In genomic region chr3:123907720-123908119, GRCh38 we compare ENCODE assay signal across 3 cellular contexts.
TF ChIP-seq lines count a peak whose summit lies in the region.

No MANE protein-coding gene starts in this region.

TF ChIP-seq in SK-N-SH, 30 proteins besides CTCF, POLR2A, EP300 and RAD21:
- TF ChIP-seq POLR2AphosphoS5 (IDR thresholded peaks at IDR 0.05; ENCODE audit: low read depth, low read length) = no peak
- TF ChIP-seq SMC3 (IDR thresholded peaks at IDR 0.05; ENCODE audit: low read depth, low read length) = no peak
- TF ChIP-seq MAX (IDR thresholded peaks at IDR 0.05; ENCODE audit: low read depth) = no peak
- no peak for TF ChIP-seq FOXJ3 (CRISPR knock-in tag; IDR thresholded peaks at IDR 0.05)
- no peak for TF ChIP-seq FOXM1 (IDR thresholded peaks at IDR 0.05; ENCODE audit: low read depth)
- TF ChIP-seq USF2 (IDR thresholded peaks at IDR 0.05; ENCODE audit: borderline replicate concordance, low read depth, low read length) = no peak
- TF ChIP-seq GATA2 (CRISPR knock-in tag; IDR thresholded peaks at IDR 0.05) = no peak
- no peak for TF ChIP-seq RFX5 (IDR thresholded peaks at IDR 0.05; ENCODE audit: low read length)
- TF ChIP-seq SIN3A (IDR thresholded peaks at IDR 0.05; ENCODE audit: borderline replicate concordance, low read depth, low read length) = no peak
- TF ChIP-seq TEAD4 (IDR thresholded peaks at IDR 0.05; ENCODE audit: borderline replicate concordance, insufficient read depth) = no peak
- TF ChIP-seq GABPA (IDR thresholded peaks at IDR 0.05; ENCODE audit: low read depth) = no peak
- TF ChIP-seq NRF1 (IDR thresholded peaks at IDR 0.05; ENCODE audit: low read depth, low read length) = no peak
- TF ChIP-seq PBX3 (IDR thresholded peaks at IDR 0.05) = no peak
- TF ChIP-seq MXI1 (IDR thresholded peaks at IDR 0.05; ENCODE audit: low read depth, low read length) = no peak
- no peak for TF ChIP-seq RXRA (IDR thresholded peaks at IDR 0.05; ENCODE audit: borderline replicate concordance, low read depth)
- no peak for TF ChIP-seq EZH2phosphoT487 (IDR thresholded peaks at IDR 0.05; ENCODE audit: borderline replicate concordance, low read depth)
- TF ChIP-seq ZBTB33 (IDR thresholded peaks at IDR 0.05; ENCODE audit: borderline replicate concordance, low read depth) = no peak
- no peak for TF ChIP-seq YY1 (IDR thresholded peaks at IDR 0.05; ENCODE audit: low read depth)
- no peak for TF ChIP-seq TCF12 (IDR thresholded peaks at IDR 0.05)

TF ChIP-seq in SK-N-SH treated with all-trans-retinoic acid at 6 μM for 48 hours, 23 proteins besides CTCF, POLR2A, EP300 and RAD21:
- TF ChIP-seq PPARA (CRISPR knock-in tag; IDR thresholded peaks at IDR 0.05; ENCODE audit: borderline replicate concordance) = no peak
- TF ChIP-seq ISL1 (CRISPR knock-in tag; IDR thresholded peaks at IDR 0.05) = no peak
- TF ChIP-seq BACH2 (CRISPR knock-in tag; IDR thresholded peaks at IDR 0.05; ENCODE audit: borderline replicate concordance) = no peak
- no peak for TF ChIP-seq ZFP30 (CRISPR knock-in tag; IDR thresholded peaks at IDR 0.05)
- TF ChIP-seq POU6F1 (CRISPR knock-in tag; IDR thresholded peaks at IDR 0.05; ENCODE audit: borderline replicate concordance, low read depth) = no peak
- TF ChIP-seq TCF4 (CRISPR knock-in tag; IDR thresholded peaks at IDR 0.05; ENCODE audit: borderline replicate concordance) = no peak
- TF ChIP-seq TSHZ2 (CRISPR knock-in tag; IDR thresholded peaks at IDR 0.05) = no peak
- no peak for TF ChIP-seq ARNTL (CRISPR knock-in tag; IDR thresholded peaks at IDR 0.05; ENCODE audit: borderline replicate concordance, low read depth)
- no peak for TF ChIP-seq PATZ1 (CRISPR knock-in tag; IDR thresholded peaks at IDR 0.05; ENCODE audit: borderline replicate concordance)
- TF ChIP-seq CSDC2 (CRISPR knock-in tag; IDR thresholded peaks at IDR 0.05) = no peak
- no peak for TF ChIP-seq SNAI2 (CRISPR knock-in tag; IDR thresholded peaks at IDR 0.05)
- no peak for TF ChIP-seq ZNF565 (CRISPR knock-in tag; conservative IDR thresholded peaks at IDR 0.05; ENCODE audit: low read depth)
- no peak for TF ChIP-seq RARB (CRISPR knock-in tag; IDR thresholded peaks at IDR 0.05)
- no peak for TF ChIP-seq GLIS3 (CRISPR knock-in tag; IDR thresholded peaks at IDR 0.05)
- no peak for TF ChIP-seq OSR1 (CRISPR knock-in tag; IDR thresholded peaks at IDR 0.05)
- no peak for TF ChIP-seq ZNF70 (CRISPR knock-in tag; IDR thresholded peaks at IDR 0.05)

TF ChIP-seq in H1, 55 proteins besides CTCF, POLR2A, EP300 and RAD21:
- no peak for TF ChIP-seq ZNF274 (IDR thresholded peaks at IDR 0.05; ENCODE audit: borderline replicate concordance, extremely low read depth, low read length)
- no peak for TF ChIP-seq HDAC6 (IDR thresholded peaks at IDR 0.05; ENCODE audit: low read depth, low read length)
- TF ChIP-seq SIX5 (IDR thresholded peaks at IDR 0.05; ENCODE audit: low read depth, low read length) = no peak
- TF ChIP-seq TAF1 (IDR thresholded peaks at IDR 0.05; ENCODE audit: low read depth, low read length) = no peak
- TF ChIP-seq KDM1A (IDR thresholded peaks at IDR 0.05; ENCODE audit: borderline replicate concordance, low read length) = no peak
- TF ChIP-seq CBX5 (IDR thresholded peaks at IDR 0.05; ENCODE audit: low read depth, low read length) = no peak
- no peak for TF ChIP-seq NRF1 (IDR thresholded peaks at IDR 0.05; ENCODE audit: low read depth, low read length)
- no peak for TF ChIP-seq RBBP5 (IDR thresholded peaks at IDR 0.05; ENCODE audit: borderline replicate concordance, low read depth, low read length)
- no peak for TF ChIP-seq CEBPB (IDR thresholded peaks at IDR 0.05; ENCODE audit: low read depth, low read length)
- no peak for TF ChIP-seq E2F6 (IDR thresholded peaks at IDR 0.05)
- TF ChIP-seq MAFK (IDR thresholded peaks at IDR 0.05; ENCODE audit: low read depth, low read length) = no peak
- TF ChIP-seq USF2 (IDR thresholded peaks at IDR 0.05; ENCODE audit: low read length) = no peak
- TF ChIP-seq SP4 (IDR thresholded peaks at IDR 0.05; ENCODE audit: low read length) = no peak
- no peak for TF ChIP-seq TAF7 (optimal IDR thresholded peaks at IDR 0.05; ENCODE audit: borderline replicate concordance, low read depth, low read length)
- TF ChIP-seq SUZ12 (IDR thresholded peaks at IDR 0.05; ENCODE audit: low read length) = no peak
- TF ChIP-seq SAP30 (IDR thresholded peaks at IDR 0.05; ENCODE audit: insufficient read depth, insufficient replicate concordance, low read length) = no peak
- TF ChIP-seq SP1 (IDR thresholded peaks at IDR 0.05; ENCODE audit: low read depth, low read length) = no peak
- no peak for TF ChIP-seq RFX5 (IDR thresholded peaks at IDR 0.05; ENCODE audit: borderline replicate concordance, low read depth, low read length)
